34 cellular contexts compared by ENCODE assay signal in genomic region chr1:163187849-163188248, GRCh38.
"Had no signal": no experiment of that assay in that cellular context is flagged by ENCODE, and none has a peak within 500 bp of the region (broad histone marks: within the 10 kb centered on the region; RNA-seq: fewer than 3 reads in every experiment).

No MANE protein-coding gene starts in this region.

- H3K27me3 ChIP-seq: SJCRH30 had no signal

- H3K27ac ChIP-seq: KMS-11, PC-9, RWPE1, SJCRH30, SK-N-MC had no signal

- H3K4me1 Mint-ChIP-seq: activated CD4-positive, alpha-beta T cell treated with anti-CD3 and anti-CD28 coated beads for 36 hours; activated CD4-positive, alpha-beta T cell treated with anti-CD3 and anti-CD28 coated beads, Interleukin-2, amount 10 ng/mL, durations not matched to agents 7 days and 5 days; activated CD8-positive, alpha-beta memory T cell treated with anti-CD3 and anti-CD28 coated beads, Interleukin-2, amount 10 ng/mL, durations not matched to agents 7 days and 5 days; activated naive CD8-positive, alpha-beta T cell treated with anti-CD3 and anti-CD28 coated beads for 36 hours; brain; WTC11 had no signal

- H3K4me1 ChIP-seq: SJCRH30 had no signal

- H3K9me3 Mint-ChIP-seq: activated CD4-positive, alpha-beta memory T cell treated with anti-CD3 and anti-CD28 coated beads for 36 hours; activated CD4-positive, alpha-beta T cell treated with anti-CD3 and anti-CD28 coated beads, Interleukin-2, amount 10 ng/mL, durations not matched to agents 7 days and 5 days; activated naive CD8-positive, alpha-beta T cell treated with anti-CD3 and anti-CD28 coated beads for 36 hours; brain; WTC11 had no signal

- H3K4me3 Mint-ChIP-seq: activated CD4-positive, alpha-beta memory T cell treated with anti-CD3 and anti-CD28 coated beads for 36 hours; activated CD4-positive, alpha-beta T cell treated with anti-CD3 and anti-CD28 coated beads for 36 hours; activated CD4-positive, alpha-beta T cell treated with anti-CD3 and anti-CD28 coated beads, Interleukin-2, amount 10 ng/mL, durations not matched to agents 7 days and 5 days; activated CD8-positive, alpha-beta memory T cell treated with anti-CD3 and anti-CD28 coated beads, Interleukin-2, amount 10 ng/mL, durations not matched to agents 7 days and 5 days; activated naive CD8-positive, alpha-beta T cell treated with anti-CD3 and anti-CD28 coated beads for 36 hours; brain; WTC11 had no signal

- DNase-seq: activated CD4-positive, alpha-beta memory T cell treated with anti-CD3 and anti-CD28 coated beads for 36 hours; activated CD4-positive, alpha-beta T cell treated with anti-CD3 and anti-CD28 coated beads for 36 hours; activated CD4-positive, alpha-beta T cell treated with anti-CD3 and anti-CD28 coated beads, Interleukin-2, amount 10 ng/mL, durations not matched to agents 7 days and 5 days; activated CD8-positive, alpha-beta memory T cell treated with anti-CD3 and anti-CD28 coated beads for 24 hours; activated CD8-positive, alpha-beta memory T cell treated with anti-CD3 and anti-CD28 coated beads, Interleukin-2, amount 10 ng/mL, durations not matched to agents 7 days and 5 days; activated CD8-positive, alpha-beta memory T cell treated with anti-CD3 and anti-CD28 coated beads, Interleukin-2, amount 50 U/mL, for 48 hours; activated effector memory CD4-positive, alpha-beta T cell treated with anti-CD3 and anti-CD28 coated beads, Interleukin-2, amount 50 U/mL, for 16 hours; activated naive CD4-positive, alpha-beta T cell; activated naive CD4-positive, alpha-beta T cell treated with anti-CD3 and anti-CD28 coated beads, Interleukin-2, amount 50 U/mL, for 16 hours; activated naive CD8-positive, alpha-beta T cell treated with anti-CD3 and anti-CD28 coated beads for 36 hours; activated T-cell treated with anti-CD3 and anti-CD28 coated beads, Interleukin-2, amount 50 U/mL, for 48 hours; amniotic stem cell; central memory CD4-positive, alpha-beta T cell; MM.1S; MV-4-11; NCI-H1092; NCI-H1436 treated with DMSO at 0.1 percent for 48 hours; NCI-H1694 treated with DMSO at 0.1 percent for 48 hours; NCI-H2029; NCI-H345; NCI-H510A; NCI-H526; NCI-H748 treated with DMSO at 0.1 percent for 48 hours; NK-92 treated with Interleukin-12 subunit alpha and Interleukin-12 subunit beta, amount 100 ng/mL, for 24 hours; PC-9; SHP77; SJCRH30; T1000 had no signal

- H3K36me3 ChIP-seq: SJCRH30 had no signal

- H3K4me3 ChIP-seq: PC-9, SJCRH30, SK-N-MC had no signal

- H3K27ac Mint-ChIP-seq: activated CD4-positive, alpha-beta memory T cell treated with anti-CD3 and anti-CD28 coated beads for 36 hours; activated CD4-positive, alpha-beta T cell treated with anti-CD3 and anti-CD28 coated beads for 36 hours; activated CD4-positive, alpha-beta T cell treated with anti-CD3 and anti-CD28 coated beads, Interleukin-2, amount 10 ng/mL, durations not matched to agents 7 days and 5 days; activated CD8-positive, alpha-beta memory T cell treated with anti-CD3 and anti-CD28 coated beads, Interleukin-2, amount 10 ng/mL, durations not matched to agents 7 days and 5 days; activated naive CD8-positive, alpha-beta T cell treated with anti-CD3 and anti-CD28 coated beads for 36 hours; brain; WTC11 had no signal

- H3K27me3 Mint-ChIP-seq: activated CD4-positive, alpha-beta memory T cell treated with anti-CD3 and anti-CD28 coated beads for 36 hours; brain had no signal

- H3K36me3 Mint-ChIP-seq: activated CD4-positive, alpha-beta memory T cell treated with anti-CD3 and anti-CD28 coated beads for 36 hours; activated CD8-positive, alpha-beta memory T cell treated with anti-CD3 and anti-CD28 coated beads, Interleukin-2, amount 10 ng/mL, durations not matched to agents 7 days and 5 days; brain; WTC11 had no signal

- ATAC-seq: activated CD4-positive, alpha-beta T cell treated with anti-CD3 and anti-CD28 coated beads for 36 hours; activated CD4-positive, CD25-positive, alpha-beta regulatory T cell treated with anti-CD3 and anti-CD28 coated beads, Interleukin-2, amount 50 U/mL, for 24 hours; activated CD8-positive, alpha-beta memory T cell treated with anti-CD3 and anti-CD28 coated beads, Interleukin-2, amount 10 ng/mL, durations not matched to agents 7 days and 5 days; WTC11 had no signal

- H3K9me3 ChIP-seq: SJCRH30 had no signal
